Comparison of ENCODE assay signal across 8 cellular contexts in the genomic region with DNA sequence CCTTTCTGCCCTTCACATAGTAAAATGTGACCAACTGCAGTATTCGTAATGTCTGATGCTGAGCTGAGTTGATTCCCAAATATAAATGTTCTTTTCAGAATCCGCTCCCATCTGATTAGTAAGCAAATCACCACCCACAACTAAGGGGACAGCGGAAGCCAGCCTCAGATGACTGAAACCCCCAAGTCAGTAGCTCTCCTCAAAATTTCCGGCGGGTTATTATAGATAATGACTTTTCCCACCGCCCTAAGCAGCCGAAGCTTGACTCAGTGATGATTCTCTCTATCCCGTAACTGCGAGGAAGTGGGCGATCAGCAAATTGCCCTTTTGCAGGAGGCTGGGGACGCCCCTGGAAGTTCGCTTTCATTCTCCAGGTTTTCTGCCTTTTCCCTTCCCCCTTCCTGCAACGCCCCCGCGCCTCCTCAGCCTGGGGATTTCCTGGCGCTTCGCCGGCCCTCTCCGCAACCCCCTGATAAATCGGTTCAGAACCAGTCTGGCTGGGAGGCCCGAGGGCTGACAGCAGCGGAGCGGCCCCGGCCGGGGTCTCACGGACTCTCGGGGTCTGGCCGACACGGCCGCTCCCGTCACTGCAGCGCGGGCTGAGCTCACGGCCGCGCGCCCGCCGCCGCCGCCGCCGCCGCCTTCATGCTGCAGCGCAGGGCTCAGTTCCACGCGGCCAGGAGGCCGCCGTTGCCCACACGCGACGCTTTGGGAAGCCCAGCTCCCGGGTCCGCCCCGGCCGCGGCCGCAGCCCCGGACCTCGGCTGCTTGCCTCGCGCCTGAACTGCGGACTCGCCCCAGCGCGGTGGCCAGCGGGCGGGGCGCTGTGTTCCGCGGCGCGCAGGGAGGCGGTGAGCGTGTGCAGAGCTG. TPM values are rescaled to one million over a fixed set of nuclear protein-coding genes. Genes with fewer than 3 reads are reported as not detected.
DNase-seq lines count a peak whose midpoint lies in the region; ATAC-seq and TF ChIP-seq lines count a peak whose summit lies in the region.

A gene (plus strand): TSS at position 628 of the 870 bp plus-strand sequence.

- H3K9me3 Mint-ChIP-seq in GM23338 (peaks cover 4% of the 10 kb centered on the region; the same call in 1 of the 3 replicates), endothelial cell (ENCODE audit: unreplicated experiment) (no peaks in the 10 kb centered on the region), mesothelial cell of epicardium (no peaks in the 10 kb centered on the region)

- H3K36me3 Mint-ChIP-seq in GM23338 (ENCODE audit: low read depth): no peaks in the 10 kb centered on the region
- H3K36me3 Mint-ChIP-seq in endothelial cell (ENCODE audit: low read depth, unreplicated experiment): no peaks in the 10 kb centered on the region
- no peaks in the 10 kb centered on the region for H3K36me3 Mint-ChIP-seq in mesothelial cell of epicardium

- no peaks in the 10 kb centered on the region for H3K36me3 ChIP-seq in GM23338 (ENCODE audit: insufficient read depth)
- H3K36me3 ChIP-seq in urinary bladder (ENCODE audit: insufficient read depth): no peaks in the 10 kb centered on the region

- H2AFZ ChIP-seq in GM23338: peak within 1 kb of the TSS; percentile 100

- no peaks in the 10 kb centered on the region for H3K9me2 ChIP-seq in GM23338 (ENCODE audit: insufficient read depth)

- peaks cover 58% of the 10 kb centered on the region for H3K27me3 Mint-ChIP-seq in GM23338 (ENCODE audit: insufficient read depth, low read depth, poor library complexity)
- peaks cover 19% of the 10 kb centered on the region for H3K27me3 Mint-ChIP-seq in endothelial cell (ENCODE audit: unreplicated experiment)
- H3K27me3 Mint-ChIP-seq in mesothelial cell of epicardium (ENCODE audit: low read depth): peaks cover 30% of the 10 kb centered on the region

- peaks cover 61% of the 10 kb centered on the region for H3K27me3 ChIP-seq in GM23338 (ENCODE audit: insufficient read depth)

- peak; percentile 57 for DNase-seq in AG08396 (ENCODE audit: low spot score)
- peak; percentile 74 for DNase-seq in GM23338 (ENCODE audit: low spot score)
- DNase-seq in RPMI7951 (ENCODE audit: low read depth): peak; percentile 0
- peak; percentile 58 for DNase-seq in endothelial cell (ENCODE audit: low spot score)
- peak in 1 of 2 experiments; percentile 75 for DNase-seq in mesothelial cell of epicardium (ENCODE audit: low spot score in 2 of 2, unreplicated experiment in 2 of 2)
- no peak for DNase-seq in LoVo (ENCODE audit: low spot score)

- peaks cover 50% of the 10 kb centered on the region for H3K4me1 ChIP-seq in GM23338 (ENCODE audit: insufficient read depth)
- H3K4me1 ChIP-seq in urinary bladder (ENCODE audit: insufficient read depth): no peaks in the 10 kb centered on the region

- H3K27ac Mint-ChIP-seq in GM23338: no peak within 1 kb of the TSS
- peak within 1 kb of the TSS; percentile 99 for H3K27ac Mint-ChIP-seq in endothelial cell (ENCODE audit: unreplicated experiment)
- peak within 1 kb of the TSS; percentile 94 for H3K27ac Mint-ChIP-seq in mesothelial cell of epicardium

- peaks cover 31% of the 10 kb centered on the region for H3K79me2 ChIP-seq in GM23338 (replicated peaks; ENCODE audit: insufficient read depth)

- H3K27ac ChIP-seq in GM23338 (ENCODE audit: low read depth) (no peak within 1 kb of the TSS), urinary bladder (ENCODE audit: low read depth) (peak within 1 kb of the TSS; percentile 76)

- H3K4me2 ChIP-seq in GM23338: peak within 1 kb of the TSS; percentile 96

- peak within 1 kb of the TSS; percentile 85 for H3K4me3 Mint-ChIP-seq in GM23338
- peak within 1 kb of the TSS; percentile 97 for H3K4me3 Mint-ChIP-seq in endothelial cell (ENCODE audit: unreplicated experiment)
- H3K4me3 Mint-ChIP-seq in mesothelial cell of epicardium: peak within 1 kb of the TSS; percentile 89

- H3F3A ChIP-seq in GM23338 (replicated peaks; ENCODE audit: low read depth): no peaks in the 10 kb centered on the region

- H3K4me1 Mint-ChIP-seq in GM23338 (peaks cover 29% of the 10 kb centered on the region), endothelial cell (ENCODE audit: unreplicated experiment) (peaks cover 25% of the 10 kb centered on the region), mesothelial cell of epicardium (peaks cover 48% of the 10 kb centered on the region)

- ATAC-seq in GM23338: peak; percentile 12
- no peak for ATAC-seq in HG02970 (IDR thresholded peaks at IDR 0.05; ENCODE audit: low FRiP score, unreplicated experiment)

- WGBS in urinary bladder: under 1% methylated on average over 75 of the region's 75 CpGs

- no peaks in the 10 kb centered on the region for H4K20me1 ChIP-seq in GM23338 (replicated peaks; ENCODE audit: insufficient read depth)

- TF ChIP-seq CTCF in GM23338 (conservative IDR thresholded peaks at IDR 0.05; ENCODE audit: low read depth in 2 of 2) (no peak), endothelial cell (IDR thresholded peaks at IDR 0.05; ENCODE audit: unreplicated experiment) (no peak), mesothelial cell of epicardium (IDR thresholded peaks at IDR 0.05; ENCODE audit: unreplicated experiment) (no peak)

- H3K4me3 ChIP-seq in GM23338 (peak within 1 kb of the TSS; percentile 77), urinary bladder (ENCODE audit: low read depth, low read length) (peak within 1 kb of the TSS; percentile 76)

TF ChIP-seq in GM23338, 12 proteins besides CTCF, POLR2A, EP300 and RAD21 (continues in another document):
- TF ChIP-seq, protein P1, sequence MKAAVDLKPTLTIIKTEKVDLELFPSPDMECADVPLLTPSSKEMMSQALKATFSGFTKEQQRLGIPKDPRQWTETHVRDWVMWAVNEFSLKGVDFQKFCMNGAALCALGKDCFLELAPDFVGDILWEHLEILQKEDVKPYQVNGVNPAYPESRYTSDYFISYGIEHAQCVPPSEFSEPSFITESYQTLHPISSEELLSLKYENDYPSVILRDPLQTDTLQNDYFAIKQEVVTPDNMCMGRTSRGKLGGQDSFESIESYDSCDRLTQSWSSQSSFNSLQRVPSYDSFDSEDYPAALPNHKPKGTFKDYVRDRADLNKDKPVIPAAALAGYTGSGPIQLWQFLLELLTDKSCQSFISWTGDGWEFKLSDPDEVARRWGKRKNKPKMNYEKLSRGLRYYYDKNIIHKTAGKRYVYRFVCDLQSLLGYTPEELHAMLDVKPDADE (IDR thresholded peaks at IDR 0.05): no peak; the same call in 1 of the 2 replicates
- no peak for TF ChIP-seq EZH2phosphoT487 (IDR thresholded peaks at IDR 0.05; ENCODE audit: unreplicated experiment)
- TF ChIP-seq CREB1 (CRISPR knock-in tag; IDR thresholded peaks at IDR 0.05; ENCODE audit: low read depth): no peak
- TF ChIP-seq, protein P2, sequence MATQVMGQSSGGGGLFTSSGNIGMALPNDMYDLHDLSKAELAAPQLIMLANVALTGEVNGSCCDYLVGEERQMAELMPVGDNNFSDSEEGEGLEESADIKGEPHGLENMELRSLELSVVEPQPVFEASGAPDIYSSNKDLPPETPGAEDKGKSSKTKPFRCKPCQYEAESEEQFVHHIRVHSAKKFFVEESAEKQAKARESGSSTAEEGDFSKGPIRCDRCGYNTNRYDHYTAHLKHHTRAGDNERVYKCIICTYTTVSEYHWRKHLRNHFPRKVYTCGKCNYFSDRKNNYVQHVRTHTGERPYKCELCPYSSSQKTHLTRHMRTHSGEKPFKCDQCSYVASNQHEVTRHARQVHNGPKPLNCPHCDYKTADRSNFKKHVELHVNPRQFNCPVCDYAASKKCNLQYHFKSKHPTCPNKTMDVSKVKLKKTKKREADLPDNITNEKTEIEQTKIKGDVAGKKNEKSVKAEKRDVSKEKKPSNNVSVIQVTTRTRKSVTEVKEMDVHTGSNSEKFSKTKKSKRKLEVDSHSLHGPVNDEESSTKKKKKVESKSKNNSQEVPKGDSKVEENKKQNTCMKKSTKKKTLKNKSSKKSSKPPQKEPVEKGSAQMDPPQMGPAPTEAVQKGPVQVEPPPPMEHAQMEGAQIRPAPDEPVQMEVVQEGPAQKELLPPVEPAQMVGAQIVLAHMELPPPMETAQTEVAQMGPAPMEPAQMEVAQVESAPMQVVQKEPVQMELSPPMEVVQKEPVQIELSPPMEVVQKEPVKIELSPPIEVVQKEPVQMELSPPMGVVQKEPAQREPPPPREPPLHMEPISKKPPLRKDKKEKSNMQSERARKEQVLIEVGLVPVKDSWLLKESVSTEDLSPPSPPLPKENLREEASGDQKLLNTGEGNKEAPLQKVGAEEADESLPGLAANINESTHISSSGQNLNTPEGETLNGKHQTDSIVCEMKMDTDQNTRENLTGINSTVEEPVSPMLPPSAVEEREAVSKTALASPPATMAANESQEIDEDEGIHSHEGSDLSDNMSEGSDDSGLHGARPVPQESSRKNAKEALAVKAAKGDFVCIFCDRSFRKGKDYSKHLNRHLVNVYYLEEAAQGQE (IDR thresholded peaks at IDR 0.05; ENCODE audit: unreplicated experiment): no peak

RNA-seq across cellular contexts. Expression of the gene that starts here (rescaled TPM):
- 6.3 and 6.8 TPM in 2 replicates for total RNA-seq in GM23338 (2014; rRNA removed; shearing (Covaris generic))
- 1.5 and 1.9 TPM in 2 replicates for polyA plus RNA-seq in GM23338 (2016; fragmentation: Nextera tagmentation; extraction: Ambion mirVana)
- under 0.01 and 0.12 TPM in 2 replicates for total RNA-seq in RPMI7951 (2014; rRNA removed; shearing (Covaris generic))
- total RNA-seq in endothelial cell (ENCODE audit: unreplicated experiment): 13.3 TPM
- 13.8 to 23.1 TPM (median 16.3 TPM) in 3 replicates for total RNA-seq in mesothelial cell of epicardium
- 45.9 TPM for total RNA-seq in urinary bladder
- 12.7 TPM for polyA plus RNA-seq in urinary bladder

Comparison
In these comparisons a context has a peak if more than half of its experiments do, and no peak if none do; other contexts are left out.
1. Peak in DNase-seq in RPMI7951; RNA of the gene not detected or under 1 TPM.